ENCODE assay signal across 2 cellular contexts in genomic region chr12:759628-760027, GRCh38.
TF ChIP-seq lines count a peak whose summit lies in the region.

No MANE protein-coding gene starts in this region.

TF ChIP-seq in HepG2, 621 proteins besides CTCF, POLR2A, EP300 and RAD21:
- TF ChIP-seq ZHX2 (IDR thresholded peaks at IDR 0.05; ENCODE audit: low read depth): no peak
- TF ChIP-seq ZHX2 (CRISPR knock-in tag; IDR thresholded peaks at IDR 0.05; ENCODE audit: borderline replicate concordance): no peak
- TF ChIP-seq ZNF629 (CRISPR knock-in tag; conservative IDR thresholded peaks at IDR 0.05): peak; percentile 81
- no peak for TF ChIP-seq ZNF75D (CRISPR knock-in tag; IDR thresholded peaks at IDR 0.05; ENCODE audit: borderline replicate concordance)

TF ChIP-seq in GM12878, 131 proteins besides CTCF, POLR2A, EP300 and RAD21:
- TF ChIP-seq ZNF207 (IDR thresholded peaks at IDR 0.05; ENCODE audit: borderline replicate concordance): no peak
- peak; percentile 5; the same call in 1 of the 2 replicates for TF ChIP-seq MLLT1 (IDR thresholded peaks at IDR 0.05)
- peak; percentile 61; the same call in 1 of the 2 replicates for TF ChIP-seq ZNF217 (IDR thresholded peaks at IDR 0.05)
- TF ChIP-seq RB1 (IDR thresholded peaks at IDR 0.05; ENCODE audit: borderline replicate concordance): 0 out of 2 replicates have a peak, but pooled peaks have one; percentile 36
- no peak for TF ChIP-seq PAX8 (IDR thresholded peaks at IDR 0.05)
- TF ChIP-seq ZNF24 (IDR thresholded peaks at IDR 0.05): 0 out of 2 replicates have a peak, but pooled peaks have one; percentile 10
- peak; percentile 29; the same call in 1 of the 2 replicates for TF ChIP-seq NBN (IDR thresholded peaks at IDR 0.05)
